In the genomic region with DNA sequence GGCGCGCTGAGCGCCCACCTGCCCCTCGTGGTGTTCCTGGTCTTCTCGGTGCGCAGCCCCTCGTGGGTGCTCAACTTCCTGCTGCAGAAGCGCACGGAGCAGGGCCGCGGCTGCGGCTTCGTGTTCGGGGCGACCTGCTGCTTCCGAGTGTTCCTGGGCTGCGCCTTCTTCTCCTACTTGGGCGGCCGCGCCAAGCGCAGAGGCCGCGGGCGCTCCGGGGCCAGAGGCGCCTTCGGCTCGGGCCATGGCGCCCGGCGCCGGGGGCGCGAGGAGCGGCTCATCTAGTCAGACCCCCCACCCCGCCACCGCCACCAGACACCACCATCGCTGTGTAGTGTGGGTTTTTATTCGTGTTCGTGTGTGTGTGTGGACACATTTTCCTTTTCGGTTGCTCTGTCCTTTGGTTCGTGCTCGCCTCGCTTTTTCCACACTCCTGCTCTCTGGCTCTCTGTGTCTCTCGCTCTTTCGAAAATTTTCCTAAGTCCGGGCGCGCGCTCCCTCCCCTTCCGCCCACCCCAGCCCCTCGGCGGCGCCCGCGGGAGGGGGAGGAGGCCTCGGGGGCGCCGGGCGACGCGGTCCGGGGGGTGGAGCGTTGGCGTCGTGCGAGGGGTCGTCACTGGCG, we compare ENCODE assay signal across 8 cellular contexts. TPM values are rescaled to one million over a fixed set of nuclear protein-coding genes. Genes with fewer than 3 reads are reported as not detected.
DNase-seq lines count a peak whose midpoint lies in the region; ATAC-seq and TF ChIP-seq lines count a peak whose summit lies in the region.

No MANE protein-coding gene starts in this region.

- no peaks in the 10 kb centered on the region for H3K36me3 ChIP-seq in ectodermal cell (ENCODE audit: control insufficient read depth, insufficient read depth, low read length)

- no peak for TF ChIP-seq CTCF in GM12865 (IDR thresholded peaks at IDR 0.05; ENCODE audit: insufficient read depth, low read depth, low read length, missing control alignments)

- WGBS in ectodermal cell, 2 experiments = 2 to 4% methylated on average over 68 to 69 of the region's 69 CpGs

- POLR2A ChIA-PET in activated CD8-positive, alpha-beta T cell treated with anti-CD3 and anti-CD28 coated beads, Interleukin-2, amount 10 ng/mL, durations not matched to agents 7 days and 5 days (lab: Charles Lee) = interaction anchor here (0.7 to 1.9 kb wide), 10 partner anchors 16 to 349 kb away, joined by 3 to 16 read pairs (median 4); partner anchors contain the start of genes ATP5F1E and STX16

- peaks cover 23% of the 10 kb centered on the region for H3K4me1 ChIP-seq in ectodermal cell (ENCODE audit: control insufficient read depth, insufficient read depth, low read length)

- no peaks in the 10 kb centered on the region for H3K27me3 Mint-ChIP-seq in activated CD8-positive, alpha-beta T cell treated with anti-CD3 and anti-CD28 coated beads, Interleukin-2, amount 10 ng/mL, durations not matched to agents 7 days and 5 days (ENCODE audit: low read depth)

- H3K4me3 ChIP-seq in GM12865 (ENCODE audit: low read depth, low read length) (peak overlapping the region; percentile 54), ectodermal cell (ENCODE audit: insufficient read depth, low read depth, low read length) (peak overlapping the region; percentile 67)

- H3K4me3 Mint-ChIP-seq in activated CD8-positive, alpha-beta T cell treated with anti-CD3 and anti-CD28 coated beads, Interleukin-2, amount 10 ng/mL, durations not matched to agents 7 days and 5 days = peak overlapping the region; percentile 93

- H3K9me3 ChIP-seq in ectodermal cell (ENCODE audit: control insufficient read depth, low read length) = no peaks in the 10 kb centered on the region

- peak overlapping the region; percentile 68 for H3K27ac ChIP-seq in ectodermal cell (ENCODE audit: insufficient read depth, low read depth, low read length, poor library complexity, severe bottlenecking)

- ATAC-seq in HG03066 (IDR thresholded peaks at IDR 0.05; ENCODE audit: low read depth, unreplicated experiment) = peak; percentile 29
- peak; percentile 31 for ATAC-seq in activated CD8-positive, alpha-beta T cell treated with anti-CD3 and anti-CD28 coated beads, Interleukin-2, amount 10 ng/mL, durations not matched to agents 7 days and 5 days

- peaks cover 48% of the 10 kb centered on the region for H3K4me1 Mint-ChIP-seq in activated CD8-positive, alpha-beta T cell treated with anti-CD3 and anti-CD28 coated beads, Interleukin-2, amount 10 ng/mL, durations not matched to agents 7 days and 5 days (ENCODE audit: low read depth)

- CTCF ChIA-PET in activated CD8-positive, alpha-beta T cell treated with anti-CD3 and anti-CD28 coated beads, Interleukin-2, amount 10 ng/mL, durations not matched to agents 7 days and 5 days (lab: Charles Lee) = no interaction called here

- H3K9me3 Mint-ChIP-seq in activated CD8-positive, alpha-beta T cell treated with anti-CD3 and anti-CD28 coated beads, Interleukin-2, amount 10 ng/mL, durations not matched to agents 7 days and 5 days (ENCODE audit: insufficient read depth) = no peaks in the 10 kb centered on the region

- peak overlapping the region; percentile 99 for H3K27ac Mint-ChIP-seq in activated CD8-positive, alpha-beta T cell treated with anti-CD3 and anti-CD28 coated beads, Interleukin-2, amount 10 ng/mL, durations not matched to agents 7 days and 5 days

- H3K27me3 ChIP-seq in ectodermal cell (ENCODE audit: control insufficient read depth, insufficient read depth, low read length, poor library complexity, severe bottlenecking) = peaks cover 4% of the 10 kb centered on the region

- peaks cover 29% of the 10 kb centered on the region for H3K36me3 Mint-ChIP-seq in activated CD8-positive, alpha-beta T cell treated with anti-CD3 and anti-CD28 coated beads, Interleukin-2, amount 10 ng/mL, durations not matched to agents 7 days and 5 days (ENCODE audit: low read depth)

- peak; percentile 86 for DNase-seq in GM12865 (ENCODE audit: low read depth)
- peak; percentile 89 for DNase-seq in NCI-H526 treated with DMSO at 0.1 percent for 48 hours (lab: John Stamatoyannopoulos, UW)
- peak; percentile 74 for DNase-seq in activated CD8-positive, alpha-beta T cell treated with anti-CD3 and anti-CD28 coated beads, Interleukin-2, amount 10 ng/mL, durations not matched to agents 7 days and 5 days
- DNase-seq in lung microvascular endothelial cell (ENCODE audit: low read depth in 2 of 2) = peak; percentile 87 to 97
- DNase-seq in stimulated activated CD4-positive, alpha-beta T cell treated with anti-CD3 and anti-CD28 coated beads, Interleukin-4, amount 100 ng/mL, for 48 hours (ENCODE audit: low read depth in 2 of 2) = peak; percentile 44 to 53
- no peak for DNase-seq in NCI-H187 treated with DMSO at 0.1 percent for 48 hours (lab: John Stamatoyannopoulos, UW)

RNA-seq across cellular contexts. Expression of gene GNAS, which starts 38.0 kb away (rescaled TPM):
- 100 to 1,000 TPM; 912 to 952 TPM for total RNA-seq in activated CD8-positive, alpha-beta T cell treated with anti-CD3 and anti-CD28 coated beads, Interleukin-2, amount 10 ng/mL, durations not matched to agents 7 days and 5 days
- polyA plus RNA-seq in ectodermal cell (2013, experiment 1 of 4) = 1,487 TPM
- 1,411 TPM for polyA plus RNA-seq in ectodermal cell (2013, experiment 2 of 4)
- polyA plus RNA-seq in ectodermal cell (2013, experiment 3 of 4) = 1,350 TPM
- 1,464 TPM for polyA plus RNA-seq in ectodermal cell (2013, experiment 4 of 4)
- total RNA-seq in lung microvascular endothelial cell = 261 and 375 TPM in 2 replicates

RNA-seq across cellular contexts. Expression of gene GNAS-AS1, which starts 39.9 kb away (rescaled TPM):
- 1 to 10 TPM; 1.3 to 2.0 TPM for total RNA-seq in activated CD8-positive, alpha-beta T cell treated with anti-CD3 and anti-CD28 coated beads, Interleukin-2, amount 10 ng/mL, durations not matched to agents 7 days and 5 days
- 6.8 TPM for polyA plus RNA-seq in ectodermal cell (2013, experiment 1 of 4)
- 10.7 TPM for polyA plus RNA-seq in ectodermal cell (2013, experiment 2 of 4)
- polyA plus RNA-seq in ectodermal cell (2013, experiment 3 of 4) = 6.1 TPM
- polyA plus RNA-seq in ectodermal cell (2013, experiment 4 of 4) = 7.3 TPM
- 0.22 TPM in 1 of 2 replicates, not detected in the other for total RNA-seq in lung microvascular endothelial cell
